ENCODE assay signal across 7 cellular contexts in genomic region chr11:61966673-61967176, GRCh38. TPM values are rescaled to one million over a fixed set of nuclear protein-coding genes. Genes with fewer than 3 reads are reported as not detected.
DNase-seq lines count a peak whose midpoint lies in the region; ATAC-seq, FAIRE-seq and TF ChIP-seq lines count a peak whose summit lies in the region.

No MANE protein-coding gene starts in this region.

- peak overlapping the region; percentile 83 to 89 for H3K4me3 Mint-ChIP-seq in stimulated activated naive CD8-positive, alpha-beta T cell treated with anti-CD3 and anti-CD28 coated beads, Interleukin-15, amount 100 ng/mL, for 72 hours

- H3K36me3 ChIP-seq in GM23248 (ENCODE audit: low read depth) (peaks cover 29% of the 10 kb centered on the region), K562 (ENCODE audit: control insufficient read depth, insufficient read depth, low read length) (peaks cover 39% of the 10 kb centered on the region), liver (ENCODE audit: control insufficient read depth in 4 of 4, insufficient read depth in 3 of 4, low read depth in 1 of 4, low read length in 3 of 4) (peaks cover 0 to 16% (median 13%) of the 10 kb centered on the region in 4 donors)

- no peaks in the 10 kb centered on the region for H3K9me3 Mint-ChIP-seq in stimulated activated naive CD8-positive, alpha-beta T cell treated with anti-CD3 and anti-CD28 coated beads, Interleukin-15, amount 100 ng/mL, for 72 hours

- peak overlapping the region; percentile 77 to 95 for H3K27ac Mint-ChIP-seq in stimulated activated naive CD8-positive, alpha-beta T cell treated with anti-CD3 and anti-CD28 coated beads, Interleukin-15, amount 100 ng/mL, for 72 hours

- in situ Hi-C loops in GM23248 (cut with MboI), result no loop called here
- in situ Hi-C loops in K562 (cut with MboI), result loop anchor here (5.0 kb wide), 1 partner anchor 61 kb away; no protein-coding TSS in a partner anchor

- H3K9me3 ChIP-seq in GM23248 (ENCODE audit: low read depth) (no peaks in the 10 kb centered on the region), K562 (replicated peaks; ENCODE audit: control insufficient read depth, insufficient read depth, low read depth, low read length) (no peaks in the 10 kb centered on the region), liver (ENCODE audit: control insufficient read depth in 4 of 4, low read length in 3 of 4) (no peaks in the 10 kb centered on the region)

- H3K9me1 ChIP-seq in K562 (ENCODE audit: control insufficient read depth, insufficient read depth, low read length), result peaks cover 3% of the 10 kb centered on the region

- CTCF ChIA-PET in K562 (lab: Yijun Ruan, JAX; ENCODE audit: low intra/inter-chr PET ratio), result interaction anchor here (1.0 kb wide), 1 partner anchor 88 kb away, joined by 3 read pairs; no protein-coding TSS in a partner anchor

- H4K20me1 ChIP-seq in GM23248 (ENCODE audit: insufficient read depth) (peaks cover 16% of the 10 kb centered on the region), K562 (replicated peaks; ENCODE audit: control insufficient read depth, insufficient read depth, low read length) (peaks cover 43% of the 10 kb centered on the region)

- peak; percentile 24 for ATAC-seq in K562
- no peak for ATAC-seq in stimulated activated naive CD8-positive, alpha-beta T cell treated with anti-CD3 and anti-CD28 coated beads, Interleukin-15, amount 100 ng/mL, for 72 hours

- H3K4me3 ChIP-seq in GM23248 (peak overlapping the region; percentile 98), K562 (peak overlapping the region; percentile 80), liver (ENCODE audit: low read depth in 1 of 3, low read length in 3 of 3) (peak overlapping the region; percentile 73 to 99 (median 94))

- H2AFZ ChIP-seq in GM23248 (no peak overlapping the region), K562 (ENCODE audit: low read depth, low read length) (no peak overlapping the region)

- POLR2A ChIA-PET in K562 (lab: Yijun Ruan, JAX), result interaction anchor here (0.6 to 11.8 kb wide), 45 partner anchors 8 to 348 kb away, joined by 3 to 327 read pairs (median 5); partner anchors contain the start of genes BEST1, FEN1, INCENP and TMEM258

- FAIRE-seq in K562 (lab: Jason Lieb, UNC), result peak; percentile 87

- TF ChIP-seq EP300 in K562 (IDR thresholded peaks at IDR 0.05; ENCODE audit: low read length), result peak; percentile 92

- BruUV-seq in K562 (replicated peaks; lab: Mats Ljungman, UMichigan), result no TSS peak

- peaks cover 49% of the 10 kb centered on the region for H3K4me1 ChIP-seq in GM23248 (ENCODE audit: insufficient read depth)
- peaks cover 50 to 53% of the 10 kb centered on the region in 2 experiments for H3K4me1 ChIP-seq in K562 (replicated peaks in 1 of 2; ENCODE audit: control insufficient read depth in 2 of 2, insufficient read depth in 2 of 2, low read length in 2 of 2)
- peaks cover 8 to 51% (median 27%) of the 10 kb centered on the region in 4 donors for H3K4me1 ChIP-seq in liver (ENCODE audit: control insufficient read depth in 4 of 4, insufficient read depth in 4 of 4, low read length in 3 of 4)

- no peak for TF ChIP-seq POLR2A in K562 (conservative IDR thresholded peaks at IDR 0.05)

- H3K27me3 ChIP-seq in GM23248 (replicated peaks; ENCODE audit: insufficient read depth), result no peaks in the 10 kb centered on the region
- no peaks in the 10 kb centered on the region for H3K27me3 ChIP-seq in K562 (ENCODE audit: control insufficient read depth in 2 of 2, insufficient read depth in 2 of 2, low read length in 2 of 2)
- no peaks in the 10 kb centered on the region for H3K27me3 ChIP-seq in liver (ENCODE audit: control insufficient read depth in 4 of 4, insufficient read depth in 4 of 4, low read length in 3 of 4)

- peaks cover 83% of the 10 kb centered on the region for H3F3A ChIP-seq in GM23248 (ENCODE audit: insufficient read depth)

- no peaks in the 10 kb centered on the region for H3K27me3 Mint-ChIP-seq in stimulated activated naive CD8-positive, alpha-beta T cell treated with anti-CD3 and anti-CD28 coated beads, Interleukin-15, amount 100 ng/mL, for 72 hours

- DNase-seq in GM23248 (peak; percentile 72), OCI-M1 (lab: John Stamatoyannopoulos, UW) (peak; percentile 84), K562 (ENCODE audit: extremely low read depth in 1 of 4, low spot score in 3 of 4) (peak; percentile 69 to 93 (median 76)), GM03348 (ENCODE audit: low spot score) (no peak)
- DNase-seq in stimulated activated naive CD8-positive, alpha-beta T cell treated with anti-CD3 and anti-CD28 coated beads, Interleukin-15, amount 100 ng/mL, for 72 hours, result peak in 1 of 2 donors; percentile 40
- DNase-seq in NK-92 treated with Interleukin-12 subunit alpha and Interleukin-12 subunit beta, amount 100 ng/mL, for 24 hours (lab: John Stamatoyannopoulos, UW), result no peak

- H3K9me2 ChIP-seq in GM23248 (ENCODE audit: insufficient read depth), result no peaks in the 10 kb centered on the region

- 0 to 1% methylated on average over 20 of the region's 20 CpGs for WGBS in GM23248 (ENCODE audit: low coverage in 1 of 2, low lambda C conversion rate in 2 of 2, missing lambda C conversion rate in 2 of 2), 2 experiments
- under 1% methylated on average over 20 of the region's 20 CpGs for WGBS in K562 (ENCODE audit: insufficient coverage, low coverage, missing lambda C conversion rate)
- WGBS in liver, result under 1% methylated on average over 20 of the region's 20 CpGs

- peaks cover 68% of the 10 kb centered on the region for H3K4me1 Mint-ChIP-seq in stimulated activated naive CD8-positive, alpha-beta T cell treated with anti-CD3 and anti-CD28 coated beads, Interleukin-15, amount 100 ng/mL, for 72 hours

- H3K79me2 ChIP-seq in GM23248 (ENCODE audit: insufficient read depth) (peaks cover 43% of the 10 kb centered on the region), K562 (ENCODE audit: control insufficient read depth, insufficient read depth, low read length) (peaks cover 79% of the 10 kb centered on the region)

- TF ChIP-seq RAD21 in K562 (CRISPR knock-in tag; conservative IDR thresholded peaks at IDR 0.05 in 1 of 2, IDR thresholded peaks at IDR 0.05 in 1 of 2), result no peak; a peak in 2 of 4 replicates
- TF ChIP-seq RAD21 in liver (IDR thresholded peaks at IDR 0.05), result no peak

- peak overlapping the region; percentile 96 for H3K4me2 ChIP-seq in GM23248 (ENCODE audit: unreplicated experiment)
- peak overlapping the region; percentile 96 for H3K4me2 ChIP-seq in K562 (ENCODE audit: insufficient read depth, low read length)

- H3K9ac ChIP-seq in GM23248 (peak overlapping the region; percentile 97), K562 (ENCODE audit: insufficient read depth in 1 of 2, low read depth in 2 of 2, low read length in 2 of 2) (peak overlapping the region; percentile 92 to 99), liver (ENCODE audit: low read depth in 1 of 2, low read length in 2 of 2) (peak overlapping the region; percentile 80 to 97)

- intact Hi-C loops in K562 (cut with micrococcal nuclease), result loop anchor here (1.0 to 5.0 kb wide), 3 partner anchors 18 to 86 kb away; no protein-coding TSS in a partner anchor

- no peak for TF ChIP-seq CTCF in K562 (IDR thresholded peaks at IDR 0.05 in 2 of 3, conservative IDR thresholded peaks at IDR 0.05 in 1 of 3; ENCODE audit: insufficient read depth in 2 of 3, low read depth in 1 of 3, low read length in 3 of 3)
- TF ChIP-seq CTCF in liver (IDR thresholded peaks at IDR 0.05; ENCODE audit: low read depth, low read length, missing input control), result no peak

- H3K27ac ChIP-seq in GM23248, result peak overlapping the region; percentile 99
- H3K27ac ChIP-seq in K562 (ENCODE audit: extremely low read depth, low read depth, low read length), result peak overlapping the region; percentile 89
- peak overlapping the region; percentile 92 to 97 for H3K27ac ChIP-seq in liver (ENCODE audit: low read depth in 1 of 2, low read length in 2 of 2)

RNA-seq across cellular contexts. Expression of gene FTH1, which starts 0.7 kb away (rescaled TPM):
- total RNA-seq in GM23248 (2014; rRNA removed; shearing (Covaris generic)), result 393 and 473 TPM in 2 replicates
- polyA plus RNA-seq in GM23248 (2016; fragmentation: Nextera tagmentation; extraction: Ambion mirVana) (10,305 and 10,611 TPM in 2 replicates), K562 (2011; rRNA removed) (692 and 749 TPM in 2 replicates), K562 (2014; fragmentation: Illumina TruSeq; extraction: Trizol) (2,369 and 3,146 TPM in 2 replicates), K562 (2014; fragmentation: Nextera tagmentation; extraction: Ambion mirVana) (100 to 1,000 TPM; 370 to 426 TPM), K562 (2014; rRNA removed) (1,104 and 1,916 TPM in 2 replicates), liver (1,000 to 10,000 TPM; 3,401 to 4,630 TPM)
- total RNA-seq in K562 (2011; cell fraction: chromatin; rRNA removed; ENCODE audit: low replicate concordance), result 340 and 424 TPM in 2 replicates
- 235 and 254 TPM in 2 replicates for total RNA-seq in K562 (2011; cell fraction: nucleolus; rRNA removed)
- total RNA-seq in K562 (2011; cell fraction: nucleoplasm; rRNA removed), result 466 and 809 TPM in 2 replicates
- total RNA-seq in K562 (2014; rRNA removed) (542 and 714 TPM in 2 replicates), K562 (2014; rRNA removed; fragmentation: Illumina TruSeq; extraction: Trizol) (854 and 941 TPM in 2 replicates), K562 (2015; rRNA removed; fragmentation: Illumina TruSeq; extraction: Trizol) (794 and 802 TPM in 2 replicates), K562 (2021) (1,987 and 1,991 TPM in 2 replicates), liver (100 to 1,000 TPM; 592 to 949 TPM)
- polyA plus RNA-seq in K562 (2011; cell fraction: cytosol; rRNA removed), result 753 and 1,113 TPM in 2 replicates
- 360 and 464 TPM in 2 replicates for polyA plus RNA-seq in K562 (2011; cell fraction: nucleus; rRNA removed)
- 2,840 and 5,114 TPM in 2 replicates for polyA plus RNA-seq in K562 (2012)
- polyA minus RNA-seq in K562 (2011; rRNA and poly(A)+ RNA removed), result 797 and 971 TPM in 2 replicates
- polyA minus RNA-seq in K562 (2011; cell fraction: cytosol; rRNA and poly(A)+ RNA removed), result 687 and 1,035 TPM in 2 replicates
- polyA minus RNA-seq in K562 (2011; cell fraction: nucleus; rRNA and poly(A)+ RNA removed), result 101 and 228 TPM in 2 replicates

RNA-seq across cellular contexts. Expression of gene BEST1, which starts 16.6 kb away (rescaled TPM):
- total RNA-seq in GM23248 (2014; rRNA removed; shearing (Covaris generic)), result 4.7 and 5.1 TPM in 2 replicates
- polyA plus RNA-seq in GM23248 (2016; fragmentation: Nextera tagmentation; extraction: Ambion mirVana), result 3.1 and 3.9 TPM in 2 replicates
- 4.5 and 6.1 TPM in 2 replicates for total RNA-seq in K562 (2011; cell fraction: chromatin; rRNA removed; ENCODE audit: low replicate concordance)
- total RNA-seq in K562 (2011; cell fraction: nucleolus; rRNA removed), result 4.7 and 5.5 TPM in 2 replicates
- total RNA-seq in K562 (2011; cell fraction: nucleoplasm; rRNA removed), result 4.4 and 5.5 TPM in 2 replicates
- total RNA-seq in K562 (2014; rRNA removed), result 0.36 and 0.61 TPM in 2 replicates
- total RNA-seq in K562 (2014; rRNA removed; fragmentation: Illumina TruSeq; extraction: Trizol), result 0.35 and 0.40 TPM in 2 replicates
- total RNA-seq in K562 (2015; rRNA removed; fragmentation: Illumina TruSeq; extraction: Trizol), result 0.07 and 0.11 TPM in 2 replicates
- total RNA-seq in K562 (2021), result 0.85 and 1.0 TPM in 2 replicates
- polyA plus RNA-seq in K562 (2011; rRNA removed), result 0.22 and 0.49 TPM in 2 replicates
- 0.15 and 0.35 TPM in 2 replicates for polyA plus RNA-seq in K562 (2011; cell fraction: cytosol; rRNA removed)
- polyA plus RNA-seq in K562 (2011; cell fraction: nucleus; rRNA removed), result 1.4 and 1.9 TPM in 2 replicates
- 1.0 and 15.0 TPM in 2 replicates for polyA plus RNA-seq in K562 (2012)
- 0.73 and 0.86 TPM in 2 replicates for polyA plus RNA-seq in K562 (2014; fragmentation: Illumina TruSeq; extraction: Trizol)
- polyA plus RNA-seq in K562 (2014; fragmentation: Nextera tagmentation; extraction: Ambion mirVana), result under 1 TPM; 0.27 to 0.62 TPM
- 1.3 TPM in 2 replicates for polyA plus RNA-seq in K562 (2014; rRNA removed)
- 0.28 and 0.66 TPM in 2 replicates for polyA minus RNA-seq in K562 (2011; rRNA and poly(A)+ RNA removed)
- polyA minus RNA-seq in K562 (2011; cell fraction: cytosol; rRNA and poly(A)+ RNA removed), result not detected in 2 replicates
- polyA minus RNA-seq in K562 (2011; cell fraction: nucleus; rRNA and poly(A)+ RNA removed), result 0.67 and 2.3 TPM in 2 replicates
- total RNA-seq in liver, result 1 to 10 TPM; 1.3 to 1.6 TPM
- polyA plus RNA-seq in liver, result under 1 TPM; 0.22 to 0.85 TPM

RNA-seq across cellular contexts. Expression of gene RAB3IL1, which starts 49.4 kb away (rescaled TPM):
- total RNA-seq in GM23248 (2014; rRNA removed; shearing (Covaris generic)), result 6.6 and 7.5 TPM in 2 replicates
- polyA plus RNA-seq in GM23248 (2016; fragmentation: Nextera tagmentation; extraction: Ambion mirVana), result 2.8 and 3.3 TPM in 2 replicates
- total RNA-seq in K562 (2011; cell fraction: chromatin; rRNA removed; ENCODE audit: low replicate concordance), result 21.2 and 46.4 TPM in 2 replicates
- total RNA-seq in K562 (2011; cell fraction: nucleolus; rRNA removed), result 27.3 and 33.0 TPM in 2 replicates
- 19.3 and 24.0 TPM in 2 replicates for total RNA-seq in K562 (2011; cell fraction: nucleoplasm; rRNA removed)
- total RNA-seq in K562 (2014; rRNA removed), result 17.6 and 19.8 TPM in 2 replicates
- 2.0 and 3.7 TPM in 2 replicates for total RNA-seq in K562 (2014; rRNA removed; fragmentation: Illumina TruSeq; extraction: Trizol)
- 8.9 and 10.3 TPM in 2 replicates for total RNA-seq in K562 (2015; rRNA removed; fragmentation: Illumina TruSeq; extraction: Trizol)
- 42.6 and 46.2 TPM in 2 replicates for total RNA-seq in K562 (2021)
- 15.5 and 17.7 TPM in 2 replicates for polyA plus RNA-seq in K562 (2011; rRNA removed)
- 18.3 and 41.7 TPM in 2 replicates for polyA plus RNA-seq in K562 (2011; cell fraction: cytosol; rRNA removed)
- polyA plus RNA-seq in K562 (2011; cell fraction: nucleus; rRNA removed), result 25.8 and 42.6 TPM in 2 replicates
- 15.9 and 29.1 TPM in 2 replicates for polyA plus RNA-seq in K562 (2012)
- 25.1 and 31.8 TPM in 2 replicates for polyA plus RNA-seq in K562 (2014; fragmentation: Illumina TruSeq; extraction: Trizol)
- under 1 TPM; 0.15 to 0.25 TPM for polyA plus RNA-seq in K562 (2014; fragmentation: Nextera tagmentation; extraction: Ambion mirVana)
- 28.2 and 29.7 TPM in 2 replicates for polyA plus RNA-seq in K562 (2014; rRNA removed)
- 6.1 and 11.2 TPM in 2 replicates for polyA minus RNA-seq in K562 (2011; rRNA and poly(A)+ RNA removed)
- polyA minus RNA-seq in K562 (2011; cell fraction: cytosol; rRNA and poly(A)+ RNA removed), result 22.8 and 26.0 TPM in 2 replicates
- 13.3 and 13.9 TPM in 2 replicates for polyA minus RNA-seq in K562 (2011; cell fraction: nucleus; rRNA and poly(A)+ RNA removed)
- total RNA-seq in liver, result 10 to 100 TPM in 1 of 2 donors, 1 to 10 TPM in 1; 5.0 to 41.6 TPM
- polyA plus RNA-seq in liver, result 1 to 10 TPM; 2.1 to 5.8 TPM

Comparison
In these comparisons a context has a peak if more than half of its experiments do, and no peak if none do; other contexts are left out.
1. DNase-seq: peak in GM23248 (single experiment), OCI-M1 (single experiment) and K562 (4 of 4); none in NK-92 treated with Interleukin-12 subunit alpha and Interleukin-12 subunit beta, amount 100 ng/mL, for 24 hours (single experiment) and GM03348 (single experiment).
2. Peak in every context shown above with its lines, with median percentiles within 50 percentile points of each other: H3K27ac ChIP-seq, H3K4me3 ChIP-seq and H3K9ac ChIP-seq.